ENCODE assay signal across 1 cellular context in the genomic region with DNA sequence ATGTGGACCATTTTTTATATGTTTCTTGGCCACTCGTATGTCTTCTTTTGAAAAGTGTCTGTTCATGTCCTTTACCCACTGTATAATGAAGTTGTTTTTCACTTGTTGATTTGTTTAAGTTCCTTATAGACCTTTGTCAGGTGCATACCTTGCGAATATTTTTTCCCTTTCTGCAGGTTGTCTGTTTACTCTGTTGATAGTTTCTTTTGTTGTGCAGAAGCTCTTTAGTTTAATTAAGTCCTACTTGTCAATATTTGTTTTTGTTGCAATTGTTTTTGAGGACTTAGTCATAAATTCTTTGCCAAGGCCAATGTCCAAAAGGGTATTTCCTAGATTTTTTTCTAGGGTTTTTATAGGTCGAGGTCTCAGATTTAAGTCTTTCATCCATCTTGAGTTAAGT.
TF ChIP-seq lines count a peak whose summit lies in the region.

No MANE protein-coding gene starts in this region.

TF ChIP-seq in HepG2, 621 proteins besides CTCF, POLR2A, EP300 and RAD21 (continued from another document):
- TF ChIP-seq, protein P1, sequence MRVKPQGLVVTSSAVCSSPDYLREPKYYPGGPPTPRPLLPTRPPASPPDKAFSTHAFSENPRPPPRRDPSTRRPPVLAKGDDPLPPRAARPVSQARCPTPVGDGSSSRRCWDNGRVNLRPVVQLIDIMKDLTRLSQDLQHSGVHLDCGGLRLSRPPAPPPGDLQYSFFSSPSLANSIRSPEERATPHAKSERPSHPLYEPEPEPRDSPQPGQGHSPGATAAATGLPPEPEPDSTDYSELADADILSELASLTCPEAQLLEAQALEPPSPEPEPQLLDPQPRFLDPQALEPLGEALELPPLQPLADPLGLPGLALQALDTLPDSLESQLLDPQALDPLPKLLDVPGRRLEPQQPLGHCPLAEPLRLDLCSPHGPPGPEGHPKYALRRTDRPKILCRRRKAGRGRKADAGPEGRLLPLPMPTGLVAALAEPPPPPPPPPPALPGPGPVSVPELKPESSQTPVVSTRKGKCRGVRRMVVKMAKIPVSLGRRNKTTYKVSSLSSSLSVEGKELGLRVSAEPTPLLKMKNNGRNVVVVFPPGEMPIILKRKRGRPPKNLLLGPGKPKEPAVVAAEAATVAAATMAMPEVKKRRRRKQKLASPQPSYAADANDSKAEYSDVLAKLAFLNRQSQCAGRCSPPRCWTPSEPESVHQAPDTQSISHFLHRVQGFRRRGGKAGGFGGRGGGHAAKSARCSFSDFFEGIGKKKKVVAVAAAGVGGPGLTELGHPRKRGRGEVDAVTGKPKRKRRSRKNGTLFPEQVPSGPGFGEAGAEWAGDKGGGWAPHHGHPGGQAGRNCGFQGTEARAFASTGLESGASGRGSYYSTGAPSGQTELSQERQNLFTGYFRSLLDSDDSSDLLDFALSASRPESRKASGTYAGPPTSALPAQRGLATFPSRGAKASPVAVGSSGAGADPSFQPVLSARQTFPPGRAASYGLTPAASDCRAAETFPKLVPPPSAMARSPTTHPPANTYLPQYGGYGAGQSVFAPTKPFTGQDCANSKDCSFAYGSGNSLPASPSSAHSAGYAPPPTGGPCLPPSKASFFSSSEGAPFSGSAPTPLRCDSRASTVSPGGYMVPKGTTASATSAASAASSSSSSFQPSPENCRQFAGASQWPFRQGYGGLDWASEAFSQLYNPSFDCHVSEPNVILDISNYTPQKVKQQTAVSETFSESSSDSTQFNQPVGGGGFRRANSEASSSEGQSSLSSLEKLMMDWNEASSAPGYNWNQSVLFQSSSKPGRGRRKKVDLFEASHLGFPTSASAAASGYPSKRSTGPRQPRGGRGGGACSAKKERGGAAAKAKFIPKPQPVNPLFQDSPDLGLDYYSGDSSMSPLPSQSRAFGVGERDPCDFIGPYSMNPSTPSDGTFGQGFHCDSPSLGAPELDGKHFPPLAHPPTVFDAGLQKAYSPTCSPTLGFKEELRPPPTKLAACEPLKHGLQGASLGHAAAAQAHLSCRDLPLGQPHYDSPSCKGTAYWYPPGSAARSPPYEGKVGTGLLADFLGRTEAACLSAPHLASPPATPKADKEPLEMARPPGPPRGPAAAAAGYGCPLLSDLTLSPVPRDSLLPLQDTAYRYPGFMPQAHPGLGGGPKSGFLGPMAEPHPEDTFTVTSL (CRISPR knock-in tag; IDR thresholded peaks at IDR 0.05; ENCODE audit: borderline replicate concordance) = peak; percentile 81; the same call in 1 of the 2 replicates
- TF ChIP-seq ZNF224 (CRISPR knock-in tag; IDR thresholded peaks at IDR 0.05) (no peak), FOXA3 (CRISPR knock-in tag; IDR thresholded peaks at IDR 0.05) (peak; percentile 93), SOX13 (IDR thresholded peaks at IDR 0.05) (peak; percentile 50; the same call in 1 of the 2 replicates), SOX13 (CRISPR knock-in tag; conservative IDR thresholded peaks at IDR 0.05 in 1 of 2, IDR thresholded peaks at IDR 0.05 in 1 of 2) (peak in 1 of 2 experiments; percentile 96; a peak in 2 of 4 replicates), HNF4A (CRISPR knock-in tag; IDR thresholded peaks at IDR 0.05) (peak; percentile 32; the same call in 1 of the 2 replicates), ZNF121 (CRISPR knock-in tag; IDR thresholded peaks at IDR 0.05) (no peak), FOXO1 (CRISPR knock-in tag; IDR thresholded peaks at IDR 0.05) (peak; percentile 18; the same call in 1 of the 2 replicates), NFIC (IDR thresholded peaks at IDR 0.05; ENCODE audit: low read length) (peak; percentile 78; the same call in 1 of the 2 replicates), TEAD3 (CRISPR knock-in tag; optimal IDR thresholded peaks at IDR 0.05; ENCODE audit: borderline replicate concordance) (peak; percentile 40), ISL2 (CRISPR knock-in tag; IDR thresholded peaks at IDR 0.05) (peak; percentile 73; the same call in 1 of the 2 replicates)
TF ChIP-seq in HepG2: peak in this region for 41.
